1 cellular context compared by ENCODE assay signal in the genomic region with DNA sequence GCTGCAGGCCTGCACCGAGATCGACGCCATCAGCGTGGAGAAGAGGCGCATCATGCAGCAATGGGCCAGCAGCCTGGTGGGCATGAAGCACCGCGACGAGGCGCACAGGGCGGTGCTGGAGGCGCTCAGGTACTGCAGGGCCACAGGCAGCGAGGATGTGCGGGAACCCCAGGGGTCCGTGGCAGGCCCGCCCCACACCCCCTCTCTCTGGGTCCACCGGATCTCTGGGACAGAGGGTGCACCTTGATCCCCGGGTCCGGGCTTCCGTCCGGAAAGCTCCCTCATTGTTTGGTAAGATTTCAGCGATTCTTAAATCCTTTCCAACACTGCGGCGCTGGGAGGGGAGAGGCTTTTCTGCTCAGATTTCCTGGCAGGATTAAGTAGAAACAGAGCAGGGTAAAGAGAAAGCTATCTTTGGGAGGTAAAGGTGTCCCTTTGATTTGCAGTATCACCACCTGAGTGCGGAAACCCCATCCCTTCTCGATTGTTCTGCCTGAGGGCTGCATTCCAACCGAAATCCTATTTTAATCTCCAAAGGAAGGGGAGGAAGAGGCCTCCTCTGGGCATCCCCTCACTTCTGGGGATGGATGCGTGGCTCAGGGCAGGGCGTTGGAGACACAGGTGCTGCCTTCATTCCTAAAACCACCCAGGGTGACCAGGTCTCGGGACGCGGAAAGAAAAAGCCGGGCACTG.
TF ChIP-seq lines count a peak whose summit lies in the region.

No MANE protein-coding gene starts in this region.

TF ChIP-seq in HepG2, 621 proteins besides CTCF, POLR2A, EP300 and RAD21:
- TF ChIP-seq, protein P1, sequence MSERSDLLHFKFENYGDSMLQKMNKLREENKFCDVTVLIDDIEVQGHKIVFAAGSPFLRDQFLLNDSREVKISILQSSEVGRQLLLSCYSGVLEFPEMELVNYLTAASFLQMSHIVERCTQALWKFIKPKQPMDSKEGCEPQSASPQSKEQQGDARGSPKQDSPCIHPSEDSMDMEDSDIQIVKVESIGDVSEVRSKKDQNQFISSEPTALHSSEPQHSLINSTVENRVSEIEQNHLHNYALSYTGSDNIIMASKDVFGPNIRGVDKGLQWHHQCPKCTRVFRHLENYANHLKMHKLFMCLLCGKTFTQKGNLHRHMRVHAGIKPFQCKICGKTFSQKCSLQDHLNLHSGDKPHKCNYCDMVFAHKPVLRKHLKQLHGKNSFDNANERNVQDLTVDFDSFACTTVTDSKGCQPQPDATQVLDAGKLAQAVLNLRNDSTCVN (CRISPR knock-in tag; IDR thresholded peaks at IDR 0.05; ENCODE audit: borderline replicate concordance), result no peak
- TF ChIP-seq, protein P2, sequence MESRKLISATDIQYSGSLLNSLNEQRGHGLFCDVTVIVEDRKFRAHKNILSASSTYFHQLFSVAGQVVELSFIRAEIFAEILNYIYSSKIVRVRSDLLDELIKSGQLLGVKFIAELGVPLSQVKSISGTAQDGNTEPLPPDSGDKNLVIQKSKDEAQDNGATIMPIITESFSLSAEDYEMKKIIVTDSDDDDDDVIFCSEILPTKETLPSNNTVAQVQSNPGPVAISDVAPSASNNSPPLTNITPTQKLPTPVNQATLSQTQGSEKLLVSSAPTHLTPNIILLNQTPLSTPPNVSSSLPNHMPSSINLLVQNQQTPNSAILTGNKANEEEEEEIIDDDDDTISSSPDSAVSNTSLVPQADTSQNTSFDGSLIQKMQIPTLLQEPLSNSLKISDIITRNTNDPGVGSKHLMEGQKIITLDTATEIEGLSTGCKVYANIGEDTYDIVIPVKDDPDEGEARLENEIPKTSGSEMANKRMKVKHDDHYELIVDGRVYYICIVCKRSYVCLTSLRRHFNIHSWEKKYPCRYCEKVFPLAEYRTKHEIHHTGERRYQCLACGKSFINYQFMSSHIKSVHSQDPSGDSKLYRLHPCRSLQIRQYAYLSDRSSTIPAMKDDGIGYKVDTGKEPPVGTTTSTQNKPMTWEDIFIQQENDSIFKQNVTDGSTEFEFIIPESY (CRISPR knock-in tag; IDR thresholded peaks at IDR 0.05), result peak; percentile 98
- TF ChIP-seq GABPB1 (CRISPR knock-in tag; IDR thresholded peaks at IDR 0.05) (0 out of 2 replicates have a peak, but pooled peaks have one; percentile 10), ZBTB38 (CRISPR knock-in tag; IDR thresholded peaks at IDR 0.05) (peak; percentile 58; the same call in 1 of the 2 replicates), HNRNPL (IDR thresholded peaks at IDR 0.05; ENCODE audit: low read depth, low read length) (0 out of 2 replicates have a peak, but pooled peaks have one; percentile 27), PRPF4 (IDR thresholded peaks at IDR 0.05; ENCODE audit: low read depth, low read length, poor library complexity, severe bottlenecking) (peak; percentile 27), ZNF768 (CRISPR knock-in tag; IDR thresholded peaks at IDR 0.05) (peak; percentile 23; the same call in 1 of the 2 replicates), SP2 (CRISPR knock-in tag; IDR thresholded peaks at IDR 0.05) (no peak), HNF4G (IDR thresholded peaks at IDR 0.05; ENCODE audit: borderline replicate concordance, low read depth, low read length) (0 out of 2 replicates have a peak, but pooled peaks have one; percentile 14), HNF4G (CRISPR knock-in tag; IDR thresholded peaks at IDR 0.05; ENCODE audit: borderline replicate concordance, low read depth) (no peak)
TF ChIP-seq in HepG2: peak in this region for 7.
